Comparison of ENCODE assay signal across 22 cellular contexts in genomic region chr2:140997997-140998396, GRCh38.
"Had no signal": no experiment of that assay in that cellular context is flagged by ENCODE, and none has a peak within 500 bp of the region (broad histone marks: within the 10 kb centered on the region; RNA-seq: fewer than 3 reads in every experiment).

No MANE protein-coding gene starts in this region.

- H3K27ac ChIP-seq: brain microvascular endothelial cell, hepatocyte, neutrophil, skin epidermis, transverse colon, vagina had no signal

- H2AFZ ChIP-seq: hepatocyte had no signal

- ATAC-seq: activated CD8-positive, alpha-beta T cell treated with anti-CD3 and anti-CD28 coated beads, Interleukin-2, amount 10 ng/mL, durations not matched to agents 7 days and 5 days; left ventricle myocardium superior; natural killer cell had no signal

- H3K4me3 ChIP-seq: hepatocyte, skin epidermis, transverse colon, vagina had no signal

- H3K4me1 ChIP-seq: transverse colon, vagina had no signal

- H3K4me2 ChIP-seq: hepatocyte had no signal

- H3K36me3 ChIP-seq: brain microvascular endothelial cell, neutrophil, transverse colon, vagina had no signal

- H3K79me2 ChIP-seq: hepatocyte had no signal

- H3K9me3 ChIP-seq: neutrophil, transverse colon, vagina had no signal

- H3K27me3 ChIP-seq: brain microvascular endothelial cell, hepatocyte, neutrophil, transverse colon, vagina had no signal

- DNase-seq: activated B cell treated with CpG ODN at 0.5 μM for 24 hours; activated CD4-positive, alpha-beta T cell treated with anti-CD3 and anti-CD28 coated beads, Interleukin-2, amount 10 ng/mL, durations not matched to agents 24 days and 14 days; activated CD8-positive, alpha-beta memory T cell treated with anti-CD3 and anti-CD28 coated beads, Interleukin-2, amount 50 U/mL, for 4 hours; activated CD8-positive, alpha-beta T cell treated with anti-CD3 and anti-CD28 coated beads, Interleukin-2, amount 10 ng/mL, durations not matched to agents 7 days and 5 days; activated effector memory CD4-positive, alpha-beta T cell treated with anti-CD3 and anti-CD28 coated beads, Interleukin-2, amount 50 U/mL, for 16 hours; activated T-cell treated with anti-CD3 and anti-CD28 coated beads, Interleukin-2, amount 50 U/mL, for 48 hours; amniotic stem cell; brain microvascular endothelial cell; effector memory CD4-positive, alpha-beta T cell; kidney; left ventricle myocardium superior; mesendoderm; natural killer cell; retina; stimulated activated CD4-positive, alpha-beta T cell treated with anti-CD3 and anti-CD28 coated beads, Interleukin-4, amount 100 ng/mL, for 24 hours; stimulated activated naive CD4-positive, alpha-beta T cell; substantia nigra; transverse colon had no signal
